In genomic region chr18:47323158-47323557, GRCh38 we compare ENCODE assay signal across 1 cellular context.
TF ChIP-seq lines count a peak whose summit lies in the region.

No MANE protein-coding gene starts in this region.

TF ChIP-seq in SK-N-SH, 30 proteins besides CTCF, POLR2A, EP300 and RAD21 (continued from another document):
- TF ChIP-seq, protein P1, sequence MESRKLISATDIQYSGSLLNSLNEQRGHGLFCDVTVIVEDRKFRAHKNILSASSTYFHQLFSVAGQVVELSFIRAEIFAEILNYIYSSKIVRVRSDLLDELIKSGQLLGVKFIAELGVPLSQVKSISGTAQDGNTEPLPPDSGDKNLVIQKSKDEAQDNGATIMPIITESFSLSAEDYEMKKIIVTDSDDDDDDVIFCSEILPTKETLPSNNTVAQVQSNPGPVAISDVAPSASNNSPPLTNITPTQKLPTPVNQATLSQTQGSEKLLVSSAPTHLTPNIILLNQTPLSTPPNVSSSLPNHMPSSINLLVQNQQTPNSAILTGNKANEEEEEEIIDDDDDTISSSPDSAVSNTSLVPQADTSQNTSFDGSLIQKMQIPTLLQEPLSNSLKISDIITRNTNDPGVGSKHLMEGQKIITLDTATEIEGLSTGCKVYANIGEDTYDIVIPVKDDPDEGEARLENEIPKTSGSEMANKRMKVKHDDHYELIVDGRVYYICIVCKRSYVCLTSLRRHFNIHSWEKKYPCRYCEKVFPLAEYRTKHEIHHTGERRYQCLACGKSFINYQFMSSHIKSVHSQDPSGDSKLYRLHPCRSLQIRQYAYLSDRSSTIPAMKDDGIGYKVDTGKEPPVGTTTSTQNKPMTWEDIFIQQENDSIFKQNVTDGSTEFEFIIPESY (IDR thresholded peaks at IDR 0.05; ENCODE audit: borderline replicate concordance, low read depth), result no peak
- TF ChIP-seq POLR2AphosphoS5 (IDR thresholded peaks at IDR 0.05; ENCODE audit: low read depth, low read length), result no peak
- TF ChIP-seq YY1 (IDR thresholded peaks at IDR 0.05; ENCODE audit: low read depth), result no peak
